9 cellular contexts compared by ENCODE assay signal in genomic region chr14:57692671-57693070, GRCh38.
DNase-seq lines count a peak whose midpoint lies in the region; ATAC-seq and TF ChIP-seq lines count a peak whose summit lies in the region.
"Had no signal": no experiment of that assay in that cellular context is flagged by ENCODE, and none has a peak within 500 bp of the region (broad histone marks: within the 10 kb centered on the region; RNA-seq: fewer than 3 reads in every experiment).

No MANE protein-coding gene starts in this region.

- H3K9me3 ChIP-seq in AG04450 (ENCODE audit: control insufficient read depth, insufficient read depth, low read length), result no peaks in the 10 kb centered on the region
- H3K9me3 ChIP-seq in OCI-LY1 (ENCODE audit: low read length), result no peaks in the 10 kb centered on the region
- H3K9me3 ChIP-seq: HAP-1 had no signal

- no peak overlapping the region for H3K4me3 ChIP-seq in AG04450 (ENCODE audit: low read depth, low read length)
- H3K4me3 ChIP-seq in OCI-LY1 (ENCODE audit: low read depth, low read length, poor library complexity, severe bottlenecking), result no peak overlapping the region
- H3K4me3 ChIP-seq: HAP-1 had no signal

- no peaks in the 10 kb centered on the region for H3K36me3 Mint-ChIP-seq in activated T-cell treated with anti-CD3 and anti-CD28 coated beads, Interleukin-2, amount 50 U/mL, for 24 hours (ENCODE audit: low read depth)
- no peaks in the 10 kb centered on the region for H3K36me3 Mint-ChIP-seq in natural killer cell

- no peak overlapping the region for H3K4me3 Mint-ChIP-seq in activated T-cell treated with anti-CD3 and anti-CD28 coated beads, Interleukin-2, amount 50 U/mL, for 24 hours
- no peak overlapping the region for H3K4me3 Mint-ChIP-seq in natural killer cell

- H4K20me1 ChIP-seq in OCI-LY1 (ENCODE audit: insufficient read depth, low read length), result no peaks in the 10 kb centered on the region

- TF ChIP-seq CTCF in AG04450 (IDR thresholded peaks at IDR 0.05; ENCODE audit: low read depth, low read length) (peak; percentile 55), OCI-LY1 (IDR thresholded peaks at IDR 0.05; ENCODE audit: low read length) (peak; percentile 64), natural killer cell (IDR thresholded peaks at IDR 0.05) (no peak)

- no peaks in the 10 kb centered on the region for H3K9me3 Mint-ChIP-seq in activated T-cell treated with anti-CD3 and anti-CD28 coated beads, Interleukin-2, amount 50 U/mL, for 24 hours
- peaks cover 9 to 11% of the 10 kb centered on the region in 2 donors for H3K9me3 Mint-ChIP-seq in natural killer cell

- H3K36me3 ChIP-seq in OCI-LY1 (ENCODE audit: insufficient read depth, low read length), result no peaks in the 10 kb centered on the region
- H3K36me3 ChIP-seq: HAP-1 had no signal

- no peaks in the 10 kb centered on the region for H3K9me2 ChIP-seq in OCI-LY1 (ENCODE audit: low read depth, low read length)

- H3K4me1 ChIP-seq in OCI-LY1 (ENCODE audit: insufficient read depth, low read length, severe bottlenecking), result no peaks in the 10 kb centered on the region
- H3K4me1 ChIP-seq: HAP-1 had no signal

- H3K27me3 Mint-ChIP-seq in activated T-cell treated with anti-CD3 and anti-CD28 coated beads, Interleukin-2, amount 50 U/mL, for 24 hours, result no peaks in the 10 kb centered on the region
- H3K27me3 Mint-ChIP-seq in natural killer cell (ENCODE audit: low read depth in 2 of 2), result no peaks in the 10 kb centered on the region

- H3K27ac ChIP-seq in AG04450 (ENCODE audit: low read depth, low read length) (no peak overlapping the region), OCI-LY1 (ENCODE audit: low read depth, low read length, poor library complexity, severe bottlenecking) (no peak overlapping the region)

- DNase-seq in AG04450 (ENCODE audit: low read depth, low spot score) (peak; percentile 16), H4 (ENCODE audit: low spot score) (peak; percentile 15), fibroblast of the conjunctiva (ENCODE audit: low read depth) (peak; percentile 51), iPS-NIHi7 (ENCODE audit: extremely low spot score) (no peak), natural killer cell (no peak)
- no peak for DNase-seq in stimulated activated CD8-positive, alpha-beta memory T cell treated with anti-CD3 and anti-CD28 coated beads, Interleukin-4, amount 100 ng/mL, for 48 hours
- no peak for DNase-seq in activated T-cell treated with anti-CD3 and anti-CD28 coated beads, Interleukin-2, amount 50 U/mL, for 24 hours

- CTCF ChIA-PET in AG04450 (lab: Charles Lee), result interaction anchor here (0.6 to 3.9 kb wide), 14 partner anchors 8 to 560 kb away, joined by 3 to 64 read pairs (median 4); no protein-coding TSS in a partner anchor

- no peak overlapping the region for H2AFZ ChIP-seq in OCI-LY1 (ENCODE audit: low read length)

- H3K9ac ChIP-seq in OCI-LY1 (ENCODE audit: low read length), result no peak overlapping the region

- no peaks in the 10 kb centered on the region for H3K79me2 ChIP-seq in OCI-LY1 (ENCODE audit: insufficient read depth, low read length)

- H3K27ac Mint-ChIP-seq in activated T-cell treated with anti-CD3 and anti-CD28 coated beads, Interleukin-2, amount 50 U/mL, for 24 hours, result no peak overlapping the region
- H3K27ac Mint-ChIP-seq in natural killer cell, result no peak overlapping the region

- H3F3A ChIP-seq in OCI-LY1 (ENCODE audit: insufficient read depth, low read length), result no peaks in the 10 kb centered on the region

- H3K4me2 ChIP-seq in OCI-LY1 (ENCODE audit: low read length), result no peak overlapping the region

- POLR2A ChIA-PET in AG04450 (lab: Yijun Ruan, JAX), result no interaction called here

- no peak for ATAC-seq in natural killer cell

- H3K27me3 ChIP-seq in AG04450 (ENCODE audit: control insufficient read depth, insufficient read depth, low read length), result no peaks in the 10 kb centered on the region
- H3K27me3 ChIP-seq in OCI-LY1 (ENCODE audit: insufficient read depth, low read length), result no peaks in the 10 kb centered on the region

- no peaks in the 10 kb centered on the region for H3K4me1 Mint-ChIP-seq in activated T-cell treated with anti-CD3 and anti-CD28 coated beads, Interleukin-2, amount 50 U/mL, for 24 hours (ENCODE audit: low read depth)
- no peaks in the 10 kb centered on the region for H3K4me1 Mint-ChIP-seq in natural killer cell

- intact Hi-C loops in natural killer cell (cut with micrococcal nuclease), result no loop called here

Comparison
In these comparisons a context has a peak if more than half of its experiments do, and no peak if none do; other contexts are left out.
1. DNase-seq: peak in AG04450 (single experiment), H4 (single experiment) and fibroblast of the conjunctiva (single experiment); none in stimulated activated CD8-positive, alpha-beta memory T cell treated with anti-CD3 and anti-CD28 coated beads, Interleukin-4, amount 100 ng/mL, for 48 hours (single experiment), iPS-NIHi7 (single experiment), activated T-cell treated with anti-CD3 and anti-CD28 coated beads, Interleukin-2, amount 50 U/mL, for 24 hours (single experiment) and natural killer cell (single experiment).